In the genomic region with DNA sequence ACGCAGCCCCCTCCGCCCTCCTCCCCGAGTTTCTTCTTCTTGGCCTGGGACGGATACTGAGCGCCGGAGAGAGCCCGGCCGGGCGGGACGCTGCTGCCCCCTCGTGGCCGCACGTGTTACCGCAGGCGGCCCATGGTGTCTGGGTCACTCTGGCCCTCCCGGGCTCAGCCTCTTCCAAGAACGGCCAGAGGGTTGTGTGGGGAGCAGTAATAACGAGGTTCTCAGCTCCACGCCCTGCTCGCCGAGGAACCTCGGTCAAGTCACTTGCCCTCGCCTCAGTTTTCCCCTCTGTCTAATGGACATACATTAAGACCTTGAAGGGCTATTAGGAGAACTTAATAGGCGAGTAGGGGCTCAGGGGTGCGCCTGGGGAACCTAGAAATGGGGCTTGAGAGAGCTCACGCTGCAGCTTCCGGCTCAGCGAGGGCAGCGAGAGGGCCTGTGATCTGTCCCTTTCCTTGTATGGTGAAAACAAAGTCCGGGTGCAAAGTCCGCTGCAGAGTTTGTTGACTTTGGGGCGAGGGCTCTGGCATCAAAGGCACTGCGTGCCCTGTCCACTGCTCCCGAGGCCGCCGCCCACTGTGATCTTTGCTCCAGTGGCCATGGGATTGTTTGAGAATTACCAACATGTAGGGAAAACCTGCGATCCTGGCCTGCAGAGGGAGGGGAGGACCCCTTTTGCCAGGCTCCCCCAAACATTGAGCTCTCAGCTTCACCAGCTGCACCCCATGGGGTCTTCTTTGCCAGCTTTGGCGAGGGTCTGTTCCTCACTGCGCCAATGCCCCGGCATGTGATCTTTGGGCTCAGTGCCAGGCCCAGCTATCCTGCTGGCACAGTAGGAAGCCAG, we compare ENCODE assay signal across 8 cellular contexts. TPM values are rescaled to one million over a fixed set of nuclear protein-coding genes. Genes with fewer than 3 reads are reported as not detected.
DNase-seq lines count a peak whose midpoint lies in the region; ATAC-seq, FAIRE-seq and TF ChIP-seq lines count a peak whose summit lies in the region.

No MANE protein-coding gene starts in this region.

- H3K4me3 ChIP-seq in HFF-Myc (replicated peaks; ENCODE audit: low read depth, low read length), result no peak overlapping the region
- no peak overlapping the region for H3K4me3 ChIP-seq in H1 (ENCODE audit: extremely low read depth in 1 of 4, insufficient read depth in 2 of 4, low read depth in 3 of 4, low read length in 4 of 4)

- no peak for ATAC-seq in GM21381 (IDR thresholded peaks at IDR 0.05; ENCODE audit: unreplicated experiment)

- no peak overlapping the region for H2BK15ac ChIP-seq in H1 (ENCODE audit: low read length)

- no peak overlapping the region for H3K18ac ChIP-seq in H1 (ENCODE audit: extremely low read depth, low read length)

- H3K79me1 ChIP-seq in H1 (ENCODE audit: low read depth, low read length), result no peaks in the 10 kb centered on the region

- H3K4me2 ChIP-seq in H1 (ENCODE audit: insufficient read depth in 1 of 2, low read depth in 2 of 2, low read length in 2 of 2), result peak overlapping the region in 1 of 2 experiments; percentile 40; a peak in 1 of 4 replicates

- H3K9me3 Mint-ChIP-seq in Calu3 (ENCODE audit: low read depth, unreplicated experiment), result no peaks in the 10 kb centered on the region

- H3K56ac ChIP-seq in H1 (replicated peaks; ENCODE audit: insufficient read length, low read depth, low read length), result no peak overlapping the region

- H3K4me3 Mint-ChIP-seq in Calu3 (ENCODE audit: low read depth, unreplicated experiment), result peak overlapping the region; percentile 27

- H3K23me2 ChIP-seq in H1 (ENCODE audit: low read depth, low read length), result no peaks in the 10 kb centered on the region

- H2BK120ac ChIP-seq in H1 (replicated peaks; ENCODE audit: low read depth, low read length), result no peak overlapping the region

- peak overlapping the region; percentile 49 for H3K4ac ChIP-seq in H1 (replicated peaks; ENCODE audit: insufficient read length, low read depth, low read length)

- TF ChIP-seq EP300 in H1 (IDR thresholded peaks at IDR 0.05; ENCODE audit: borderline replicate concordance in 1 of 2, low read depth in 2 of 2, low read length in 2 of 2), result no peak

- peaks cover 19% of the 10 kb centered on the region for H3K36me3 Mint-ChIP-seq in Calu3 (ENCODE audit: insufficient read depth, unreplicated experiment)

- no peak overlapping the region for H2AK5ac ChIP-seq in H1 (ENCODE audit: low read depth, low read length)

- peaks cover 0 to 2% (median 0%) of the 10 kb centered on the region in 4 experiments; a peak in 2 of 7 replicates for H3K4me1 ChIP-seq in H1 (replicated peaks in 1 of 4; ENCODE audit: control insufficient read depth in 3 of 4, insufficient read depth in 4 of 4, low read length in 3 of 4)

- H4K91ac ChIP-seq in H1 (replicated peaks; ENCODE audit: insufficient read length, low read length), result no peak overlapping the region

- H3K27me3 ChIP-seq in H1 (replicated peaks in 1 of 4; ENCODE audit: control insufficient read depth in 3 of 4, extremely low read depth in 1 of 4, insufficient read depth in 3 of 4, low read length in 3 of 4), result no peaks in the 10 kb centered on the region; a peak in 2 of 7 replicates

- H2BK5ac ChIP-seq in H1 (ENCODE audit: low read depth, low read length), result no peak overlapping the region

- H4K5ac ChIP-seq in H1 (ENCODE audit: insufficient read length, low read depth, low read length), result no peak overlapping the region

- POLR2A ChIA-PET in H1 (lab: Charles Lee; ENCODE audit: partially characterized antibody), result interaction anchor here (0.6 to 2.5 kb wide), 11 partner anchors 9 to 91 kb away, joined by 3 to 11 read pairs (median 4); no protein-coding TSS in a partner anchor

- peak; percentile 93 to 98 for TF ChIP-seq RAD21 in H1 (IDR thresholded peaks at IDR 0.05 in 1 of 2, conservative IDR thresholded peaks at IDR 0.05 in 1 of 2; ENCODE audit: low read depth in 2 of 2, low read length in 2 of 2)

- H3K23ac ChIP-seq in H1 (ENCODE audit: insufficient read length), result no peak overlapping the region

- no peak overlapping the region for H2AFZ ChIP-seq in H1 (ENCODE audit: low read length)

- CTCF ChIA-PET in Calu3 (lab: Charles Lee) (interaction anchor here (0.7 to 4.0 kb wide), 10 partner anchors 16 to 89 kb away, joined by 3 to 47 read pairs (median 6); a partner anchor contains a TSS), H1 (lab: Charles Lee; ENCODE audit: partially characterized antibody) (interaction anchor here (0.6 to 6.6 kb wide), 43 partner anchors 9 to 688 kb away, joined by 3 to 141 read pairs (median 6); a partner anchor contains a TSS)

- no peaks in the 10 kb centered on the region for H3K36me3 ChIP-seq in H1 (ENCODE audit: control insufficient read depth in 2 of 4, insufficient read depth in 4 of 4, low read length in 3 of 4)

- WGBS in H1 (ENCODE audit: extremely low coverage in 1 of 2, insufficient coverage in 1 of 2, insufficient read length in 1 of 2, insufficient replicate concordance in 2 of 2, low coverage in 1 of 2, low lambda C conversion rate in 2 of 2, missing lambda C conversion rate in 1 of 2), 2 experiments, result 49% methylated on average over 40 of the region's 40 CpGs; no CpG with 5 or more reads in 1 of the 2 experiments

- BruUV-seq in Calu3 (replicated peaks; lab: Mats Ljungman, UMichigan), result no TSS peak

- H3K27ac ChIP-seq in H1 (ENCODE audit: low read depth, low read length), result no peak overlapping the region

- no peaks in the 10 kb centered on the region for H3K27me3 Mint-ChIP-seq in Calu3 (ENCODE audit: unreplicated experiment)

- H3K14ac ChIP-seq in H1 (ENCODE audit: insufficient read length), result no peak overlapping the region

- no peaks in the 10 kb centered on the region for H3K79me2 ChIP-seq in H1 (ENCODE audit: control insufficient read depth in 1 of 2, insufficient read depth in 2 of 2, low read length in 2 of 2)

- no peak overlapping the region for H3K9ac ChIP-seq in H1 (replicated peaks in 1 of 4; ENCODE audit: extremely low read depth in 1 of 4, low read depth in 3 of 4, low read length in 3 of 4)

- DNase-seq in Calu3, result peak; percentile 87
- DNase-seq in HFF-Myc (ENCODE audit: extremely low read depth, low read depth), result peak; percentile 20
- DNase-seq in NOMO-1 (lab: John Stamatoyannopoulos, UW; ENCODE audit: unreplicated experiment in 2 of 2), result peak; percentile 71 to 72
- peak; percentile 19 to 65 for DNase-seq in activated CD8-positive, alpha-beta memory T cell treated with anti-CD3 and anti-CD28 coated beads for 1 hour (ENCODE audit: extremely low read depth in 1 of 2, low read depth in 1 of 2)
- peak; percentile 38 to 96 for DNase-seq in H1 (ENCODE audit: low read depth in 1 of 2, low spot score in 2 of 2)
- DNase-seq in midbrain (lab: John Stamatoyannopoulos, UW), result peak; percentile 81
- DNase-seq in stimulated activated CD8-positive, alpha-beta memory T cell treated with anti-CD3 and anti-CD28 coated beads, Interleukin-2, amount 100 ng/mL, for 1 hour (ENCODE audit: low read depth in 2 of 2), result peak; percentile 43 to 51

- peaks cover 24% of the 10 kb centered on the region for H3K4me1 Mint-ChIP-seq in Calu3 (ENCODE audit: low read depth, unreplicated experiment)

- peak; percentile 39 for FAIRE-seq in H1 (lab: Jason Lieb, UNC)

- no peaks in the 10 kb centered on the region for H4K20me1 ChIP-seq in H1 (replicated peaks in 1 of 2; ENCODE audit: control insufficient read depth in 1 of 2, insufficient read depth in 2 of 2, low read length in 2 of 2)

- peak overlapping the region; percentile 12; the same call in 1 of the 2 replicates for H4K8ac ChIP-seq in H1 (ENCODE audit: extremely low read depth, insufficient read depth, low read length)

- TF ChIP-seq CTCF in Calu3 (IDR thresholded peaks at IDR 0.05; ENCODE audit: unreplicated experiment), result peak; percentile 96
- TF ChIP-seq CTCF in HFF-Myc (IDR thresholded peaks at IDR 0.05; ENCODE audit: low read depth, low read length, missing control alignments), result peak; percentile 97
- TF ChIP-seq CTCF in H1 (IDR thresholded peaks at IDR 0.05; ENCODE audit: control extremely low read depth in 1 of 3, insufficient read depth in 1 of 3, low read depth in 1 of 3, low read length in 3 of 3), result peak; percentile 94 to 98 (median 96)

- H3K27ac Mint-ChIP-seq in Calu3 (ENCODE audit: unreplicated experiment), result no peak overlapping the region

- no peak for TF ChIP-seq POLR2A in H1 (IDR thresholded peaks at IDR 0.05; ENCODE audit: control extremely low read depth in 1 of 2, low read depth in 2 of 2, low read length in 2 of 2)

- no peaks in the 10 kb centered on the region for H3K9me3 ChIP-seq in H1 (ENCODE audit: insufficient read depth in 2 of 2, low read depth in 1 of 2, low read length in 1 of 2)

- H2BK20ac ChIP-seq in H1 (ENCODE audit: low read length), result no peak overlapping the region

- intact Hi-C loops in Calu3 (cut with micrococcal nuclease; ENCODE audit: unreplicated experiment), result loop anchor here (1.0 to 10.0 kb wide), 3 partner anchors 27 to 83 kb away; a partner anchor contains a TSS

- 0 out of 2 replicates have a peak overlapping the region, but pooled peaks have one; percentile 6 for H2BK12ac ChIP-seq in H1 (ENCODE audit: low read depth, low read length)

TF ChIP-seq in H1, 55 proteins besides CTCF, POLR2A, EP300 and RAD21 (continues in another document):
- TF ChIP-seq EGR1 (IDR thresholded peaks at IDR 0.05; ENCODE audit: borderline replicate concordance, low read depth, low read length) (peak; percentile 60; the same call in 1 of the 2 replicates), SIN3A (conservative IDR thresholded peaks at IDR 0.05 in 1 of 2, IDR thresholded peaks at IDR 0.05 in 1 of 2; ENCODE audit: low read depth in 1 of 2, low read length in 2 of 2) (0 out of 4 replicates have a peak, but pooled peaks of 1 of the 2 experiments have one; percentile 38)

RNA-seq across cellular contexts. Expression of a gene that starts 14.4 kb away (rescaled TPM):
- total RNA-seq in Calu3 (2022), result 64.8 and 82.0 TPM in 2 replicates
- 35.4 and 38.9 TPM in 2 replicates for total RNA-seq in H1 (2021; fragmentation: NEBNext Ultra II Directional; extraction: Animal tissue kit (Norgen Biotek cat#: 25700))
- 19.0 and 31.5 TPM in 2 replicates for polyA plus RNA-seq in H1 (2011; rRNA removed)
- 13.8 TPM for polyA plus RNA-seq in H1 (2011; cell fraction: cytosol; rRNA removed)
- polyA plus RNA-seq in H1 (2011; cell fraction: nucleus; rRNA removed), result 38.9 TPM
- 17.8 to 35.8 TPM (median 32.9 TPM) in 4 replicates for polyA plus RNA-seq in H1 (2012, experiment 1 of 2)
- 29.9 TPM for polyA plus RNA-seq in H1 (2012, experiment 2 of 2)
- 62.7 TPM for polyA plus RNA-seq in H1 (2013, experiment 1 of 2)
- polyA plus RNA-seq in H1 (2013, experiment 2 of 2), result 63.2 TPM
- 22.5 and 24.7 TPM in 2 replicates for polyA minus RNA-seq in H1 (2011; rRNA and poly(A)+ RNA removed)
- 27.4 TPM for polyA minus RNA-seq in H1 (2011; cell fraction: cytosol; rRNA and poly(A)+ RNA removed)
- 23.6 TPM for polyA minus RNA-seq in H1 (2011; cell fraction: nucleus; rRNA and poly(A)+ RNA removed)

RNA-seq across cellular contexts. Expression of a gene that starts 26.3 kb away (rescaled TPM):
- 46.3 and 52.3 TPM in 2 replicates for total RNA-seq in Calu3 (2022)
- 45.3 and 45.4 TPM in 2 replicates for total RNA-seq in H1 (2021; fragmentation: NEBNext Ultra II Directional; extraction: Animal tissue kit (Norgen Biotek cat#: 25700))
- polyA plus RNA-seq in H1 (2011; rRNA removed), result 51.7 and 63.5 TPM in 2 replicates
- polyA plus RNA-seq in H1 (2011; cell fraction: cytosol; rRNA removed), result 41.2 TPM
- 46.1 TPM for polyA plus RNA-seq in H1 (2011; cell fraction: nucleus; rRNA removed)
- 31.5 to 47.3 TPM (median 39.6 TPM) in 4 replicates for polyA plus RNA-seq in H1 (2012, experiment 1 of 2)
- polyA plus RNA-seq in H1 (2012, experiment 2 of 2), result 35.9 TPM
- polyA plus RNA-seq in H1 (2013, experiment 1 of 2), result 70.2 TPM
- 79.0 TPM for polyA plus RNA-seq in H1 (2013, experiment 2 of 2)
- 18.7 and 23.8 TPM in 2 replicates for polyA minus RNA-seq in H1 (2011; rRNA and poly(A)+ RNA removed)
- 33.8 TPM for polyA minus RNA-seq in H1 (2011; cell fraction: cytosol; rRNA and poly(A)+ RNA removed)
- polyA minus RNA-seq in H1 (2011; cell fraction: nucleus; rRNA and poly(A)+ RNA removed), result 28.2 TPM

Comparison
In these comparisons a context has a peak if more than half of its experiments do, and no peak if none do; other contexts are left out.
1. DNase-seq: peak in every context shown above with its lines; median percentile 87 in Calu3; 81 in midbrain; 72 in NOMO-1; 67 in H1; 47 in stimulated activated CD8-positive, alpha-beta memory T cell treated with anti-CD3 and anti-CD28 coated beads, Interleukin-2, amount 100 ng/mL, for 1 hour; 42 in activated CD8-positive, alpha-beta memory T cell treated with anti-CD3 and anti-CD28 coated beads for 1 hour; 20 in HFF-Myc.